ENCODE assay signal across 15 cellular contexts in genomic region chr12:1681493-1681807, GRCh38. TPM values are rescaled to one million over a fixed set of nuclear protein-coding genes. Genes with fewer than 3 reads are reported as not detected.
"Had no signal": no experiment of that assay in that cellular context is flagged by ENCODE, and none has a peak within 500 bp of the region (broad histone marks: within the 10 kb centered on the region; RNA-seq: fewer than 3 reads in every experiment).

No MANE protein-coding gene starts in this region.

- H3K27me3 Mint-ChIP-seq: activated naive CD8-positive, alpha-beta T cell had no signal

- H3K36me3 ChIP-seq: gastroesophageal sphincter had no signal

- H3K4me1 Mint-ChIP-seq: memory B cell had no signal

- H3K27ac ChIP-seq: hepatocyte had no signal

- H3K4me1 ChIP-seq: gastroesophageal sphincter, testis had no signal

- H3K27me3 ChIP-seq: gastroesophageal sphincter, hepatocyte, testis had no signal

- ATAC-seq: gastroesophageal sphincter had no signal

- H3K9me3 ChIP-seq: gastroesophageal sphincter, testis had no signal

- H3K27ac Mint-ChIP-seq: activated naive CD8-positive, alpha-beta T cell; memory B cell had no signal

- H3K9me3 Mint-ChIP-seq: memory B cell had no signal

- H3K36me3 Mint-ChIP-seq: activated naive CD8-positive, alpha-beta T cell; memory B cell had no signal

- DNase-seq: activated CD4-positive, alpha-beta T cell treated with anti-CD3 and anti-CD28 coated beads, Interleukin-2, amount 50 U/mL, for 1 hour; activated effector memory CD4-positive, alpha-beta T cell treated with Interleukin-2 at 50 U/mL for 16 hours; activated T-cell treated with anti-CD3 and anti-CD28 coated beads for 4 hours; kidney glomerular epithelial cell; SIG-M5; stimulated activated CD4-positive, alpha-beta T cell treated with anti-CD3 and anti-CD28 coated beads, Interleukin-2, amount 100 ng/mL, for 48 hours; stimulated activated naive CD4-positive, alpha-beta T cell treated with Interleukin-2 at 50 U/mL for 16 hours; T-helper 2 cell; testis had no signal

- H3K4me3 Mint-ChIP-seq: activated naive CD8-positive, alpha-beta T cell; memory B cell had no signal

- H3K4me3 ChIP-seq: gastroesophageal sphincter, hepatocyte, testis had no signal

RNA-seq across cellular contexts. Expression of gene WNT5B, which starts 52.4 kb away (rescaled TPM):
- total RNA-seq: activated CD8-positive, alpha-beta memory T cell treated with anti-CD3 and anti-CD28 coated beads for 36 hours; pulmonary artery endothelial cell had no signal
